In genomic region chr12:23867794-23868193, GRCh38 we compare ENCODE assay signal across 8 cellular contexts.
"Had no signal": no experiment of that assay in that cellular context is flagged by ENCODE, and none has a peak within 500 bp of the region (broad histone marks: within the 10 kb centered on the region; RNA-seq: fewer than 3 reads in every experiment).

No MANE protein-coding gene starts in this region.

- ATAC-seq: GM12878 had no signal

- H3K4me3 ChIP-seq: GM12878 had no signal

- FAIRE-seq: G401.6, GM12878, GM12891, GM12892, GM18507, GM19239 had no signal

- DNase-seq: GDM1, GF-D8 had no signal
